Comparison of ENCODE assay signal across 12 cellular contexts in the genomic region with DNA sequence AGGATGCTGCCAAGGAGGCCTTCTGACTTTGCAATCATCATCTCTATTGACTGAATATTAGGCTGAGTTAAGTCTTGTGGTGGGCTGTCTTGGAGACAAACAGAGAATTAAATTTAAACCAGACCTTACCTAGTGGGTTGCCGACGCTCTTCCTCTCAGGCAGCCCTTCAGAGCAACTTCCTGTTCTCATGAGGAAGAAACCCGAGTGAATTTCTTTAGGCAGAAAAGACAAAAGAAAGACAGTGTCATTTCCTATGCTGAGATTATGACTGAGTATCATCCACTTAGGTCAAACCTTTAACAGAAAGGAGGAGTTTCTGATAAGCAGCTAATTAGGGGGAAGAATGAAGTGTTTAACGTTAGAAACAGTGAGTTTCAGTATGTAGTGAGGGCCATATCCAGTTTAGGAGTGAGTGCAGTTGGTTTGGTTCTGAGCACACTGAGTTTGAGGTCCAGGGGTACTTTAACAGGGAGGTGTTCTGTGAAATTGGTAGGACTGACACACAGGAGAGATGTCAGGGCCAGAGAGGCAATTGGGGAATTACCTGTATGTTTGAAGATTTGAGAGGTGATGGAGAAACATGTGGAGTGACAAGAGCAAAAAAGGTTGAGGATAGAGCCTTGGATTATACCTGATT. TPM values are rescaled to one million over a fixed set of nuclear protein-coding genes. Genes with fewer than 3 reads are reported as not detected.
DNase-seq lines count a peak whose midpoint lies in the region; ATAC-seq and TF ChIP-seq lines count a peak whose summit lies in the region.
"Had no signal": no experiment of that assay in that cellular context is flagged by ENCODE, and none has a peak within 500 bp of the region (broad histone marks: within the 10 kb centered on the region; RNA-seq: fewer than 3 reads in every experiment).

No MANE protein-coding gene starts in this region.

- no peaks in the 10 kb centered on the region for H3K9me2 ChIP-seq in Karpas-422 (replicated peaks; ENCODE audit: insufficient read depth, low read length)

- H4K20me1 ChIP-seq in Karpas-422 (ENCODE audit: insufficient read depth, low read depth, low read length) = no peaks in the 10 kb centered on the region

- H3K36me3 ChIP-seq in Karpas-422 (ENCODE audit: insufficient read depth, low read length) (no peaks in the 10 kb centered on the region), uterus (no peaks in the 10 kb centered on the region)
- H3K36me3 ChIP-seq: pancreas had no signal

- H3K4me3 ChIP-seq in Karpas-422 (ENCODE audit: low read length) (no peak overlapping the region), uterus (no peak overlapping the region)
- H3K4me3 ChIP-seq: pancreas had no signal

- no peaks in the 10 kb centered on the region for H3K36me3 Mint-ChIP-seq in CD4-positive, alpha-beta T cell (ENCODE audit: low read depth)
- H3K36me3 Mint-ChIP-seq in HFFc6 (ENCODE audit: low read depth) = no peaks in the 10 kb centered on the region
- H3K36me3 Mint-ChIP-seq in T-helper 1 cell treated with Interleukin-12 subunit alpha and Interleukin-12 subunit beta and Interleukin-4 antibody, amounts not matched to agents 30 μg/mL and 1 μg/mL, for 36 hours (ENCODE audit: low read depth) = peaks cover 5% of the 10 kb centered on the region
- H3K36me3 Mint-ChIP-seq: type B pancreatic cell had no signal

- TF ChIP-seq POLR2A in uterus (IDR thresholded peaks at IDR 0.05) = no peak

- peak overlapping the region; percentile 73 for H3K27ac ChIP-seq in CD4-positive, alpha-beta T cell (ENCODE audit: low read depth, low read length)
- H3K27ac ChIP-seq in Karpas-422 (ENCODE audit: low read length) (no peak overlapping the region), uterus (no peak overlapping the region)
- H3K27ac ChIP-seq: pancreas had no signal

- no peaks in the 10 kb centered on the region for H3K79me2 ChIP-seq in Karpas-422 (ENCODE audit: low read length)

- H3K27ac Mint-ChIP-seq in CD4-positive, alpha-beta T cell = no peak overlapping the region
- peak overlapping the region; percentile 11 for H3K27ac Mint-ChIP-seq in HFFc6
- H3K27ac Mint-ChIP-seq in T-helper 1 cell treated with Interleukin-12 subunit alpha and Interleukin-12 subunit beta and Interleukin-4 antibody, amounts not matched to agents 30 μg/mL and 1 μg/mL, for 36 hours = peak overlapping the region; percentile 91
- H3K27ac Mint-ChIP-seq: type B pancreatic cell had no signal

- DNase-seq in CD4-positive, alpha-beta T cell = no peak
- DNase-seq in HFFc6 (no peak), germinal center (ENCODE audit: low spot score) (peak; percentile 10), DMS114 treated with DMSO at 0.1 percent for 48 hours (lab: John Stamatoyannopoulos, UW; ENCODE audit: unreplicated experiment) (no peak), Karpas-422 (no peak), uterus (no peak)
- DNase-seq: NCI-H2081 treated with DMSO at 0.1 percent for 48 hours, pancreas had no signal

- H2AFZ ChIP-seq in Karpas-422 (ENCODE audit: low read length) = no peak overlapping the region

- H3K27me3 ChIP-seq in CD4-positive, alpha-beta T cell (ENCODE audit: control insufficient read depth, insufficient read depth, low read length) = no peaks in the 10 kb centered on the region
- no peaks in the 10 kb centered on the region for H3K27me3 ChIP-seq in Karpas-422 (ENCODE audit: low read length)
- no peaks in the 10 kb centered on the region for H3K27me3 ChIP-seq in uterus
- H3K27me3 ChIP-seq: pancreas had no signal

- peak; percentile 63 for ATAC-seq in CD4-positive, alpha-beta T cell (ENCODE audit: poor library complexity)
- ATAC-seq in HG03097 (IDR thresholded peaks at IDR 0.05; ENCODE audit: low FRiP score, unreplicated experiment) = no peak

- no peak overlapping the region for H3K9ac ChIP-seq in Karpas-422 (ENCODE audit: low read length)

- peak overlapping the region; percentile 46 for H3K4me3 Mint-ChIP-seq in CD4-positive, alpha-beta T cell
- H3K4me3 Mint-ChIP-seq in HFFc6 = no peak overlapping the region
- peak overlapping the region; percentile 72 for H3K4me3 Mint-ChIP-seq in T-helper 1 cell treated with Interleukin-12 subunit alpha and Interleukin-12 subunit beta and Interleukin-4 antibody, amounts not matched to agents 30 μg/mL and 1 μg/mL, for 36 hours
- H3K4me3 Mint-ChIP-seq: type B pancreatic cell had no signal

- no peaks in the 10 kb centered on the region for H3K4me1 ChIP-seq in Karpas-422 (ENCODE audit: low read length)
- no peaks in the 10 kb centered on the region for H3K4me1 ChIP-seq in uterus
- H3K4me1 ChIP-seq: pancreas had no signal

- CTCF ChIA-PET in CD4-positive, alpha-beta T cell (lab: Charles Lee) = interaction anchor here (1.0 to 1.6 kb wide), 5 partner anchors 11 to 88 kb away, joined by 3 to 5 read pairs (median 3); no protein-coding TSS in a partner anchor

- no peak overlapping the region for H3K4me2 ChIP-seq in Karpas-422 (ENCODE audit: low read depth, low read length, poor library complexity, severe bottlenecking)

- peaks cover 6% of the 10 kb centered on the region for H3K4me1 Mint-ChIP-seq in CD4-positive, alpha-beta T cell (ENCODE audit: low read depth)
- peaks cover 30% of the 10 kb centered on the region for H3K4me1 Mint-ChIP-seq in HFFc6 (ENCODE audit: low read depth)
- peaks cover 43% of the 10 kb centered on the region for H3K4me1 Mint-ChIP-seq in T-helper 1 cell treated with Interleukin-12 subunit alpha and Interleukin-12 subunit beta and Interleukin-4 antibody, amounts not matched to agents 30 μg/mL and 1 μg/mL, for 36 hours (ENCODE audit: low read depth)

- H3K27me3 Mint-ChIP-seq in CD4-positive, alpha-beta T cell = no peaks in the 10 kb centered on the region
- H3K27me3 Mint-ChIP-seq in HFFc6 (ENCODE audit: insufficient read depth) = no peaks in the 10 kb centered on the region
- no peaks in the 10 kb centered on the region for H3K27me3 Mint-ChIP-seq in T-helper 1 cell treated with Interleukin-12 subunit alpha and Interleukin-12 subunit beta and Interleukin-4 antibody, amounts not matched to agents 30 μg/mL and 1 μg/mL, for 36 hours (ENCODE audit: low read depth)
- H3K27me3 Mint-ChIP-seq: type B pancreatic cell had no signal

- intact Hi-C loops in CD4-positive, alpha-beta T cell (cut with DNase I, micrococcal nuclease) = loop anchor here in 1 of 2 experiments (5.0 to 10.0 kb wide), 2 partner anchors 35 to 163 kb away; a partner anchor contains a TSS
- intact Hi-C loops in uterus (cut with DNase I; ENCODE audit: low total_unique reads) = no loop called here

- H3K9me3 ChIP-seq in CD4-positive, alpha-beta T cell (ENCODE audit: control insufficient read depth, low read length) = no peaks in the 10 kb centered on the region
- H3K9me3 ChIP-seq in Karpas-422 (ENCODE audit: low read length) (no peaks in the 10 kb centered on the region), uterus (no peaks in the 10 kb centered on the region)
- H3K9me3 ChIP-seq: pancreas had no signal

- H3K9me3 Mint-ChIP-seq in CD4-positive, alpha-beta T cell = no peaks in the 10 kb centered on the region
- no peaks in the 10 kb centered on the region; the same call in 1 of the 2 replicates for H3K9me3 Mint-ChIP-seq in HFFc6
- H3K9me3 Mint-ChIP-seq in T-helper 1 cell treated with Interleukin-12 subunit alpha and Interleukin-12 subunit beta and Interleukin-4 antibody, amounts not matched to agents 30 μg/mL and 1 μg/mL, for 36 hours = peaks cover 12% of the 10 kb centered on the region
- H3K9me3 Mint-ChIP-seq: type B pancreatic cell had no signal

- POLR2A ChIA-PET in CD4-positive, alpha-beta T cell (lab: Charles Lee) = interaction anchor here (1.0 to 1.7 kb wide), 2 partner anchors 11 to 27 kb away, joined by 3 to 6 read pairs; no protein-coding TSS in a partner anchor

- TF ChIP-seq CTCF in CD4-positive, alpha-beta T cell (IDR thresholded peaks at IDR 0.05) = no peak
- TF ChIP-seq CTCF in HFFc6 (IDR thresholded peaks at IDR 0.05) (no peak), uterus (IDR thresholded peaks at IDR 0.05) (no peak)

RNA-seq across cellular contexts. Expression of a gene that starts 38.7 kb away (rescaled TPM):
- under 1 TPM; 0.11 to 0.80 TPM for total RNA-seq in CD4-positive, alpha-beta T cell
- not detected for total RNA-seq in HFFc6 (2021; fragmentation: NEBNext Ultra II Directional; extraction: Animal tissue kit (Norgen Biotek cat#: 25700))
- total RNA-seq in Karpas-422 (2014; rRNA removed; shearing (Covaris generic); ENCODE audit: low replicate concordance) = not detected in 2 replicates
- total RNA-seq in uterus = under 1 TPM in 1 of 4 donors, not detected in 3; 0.28 TPM
- total RNA-seq: kidney epithelial cell had no signal
